Comparison of ENCODE assay signal across 8 cellular contexts in the genomic region with DNA sequence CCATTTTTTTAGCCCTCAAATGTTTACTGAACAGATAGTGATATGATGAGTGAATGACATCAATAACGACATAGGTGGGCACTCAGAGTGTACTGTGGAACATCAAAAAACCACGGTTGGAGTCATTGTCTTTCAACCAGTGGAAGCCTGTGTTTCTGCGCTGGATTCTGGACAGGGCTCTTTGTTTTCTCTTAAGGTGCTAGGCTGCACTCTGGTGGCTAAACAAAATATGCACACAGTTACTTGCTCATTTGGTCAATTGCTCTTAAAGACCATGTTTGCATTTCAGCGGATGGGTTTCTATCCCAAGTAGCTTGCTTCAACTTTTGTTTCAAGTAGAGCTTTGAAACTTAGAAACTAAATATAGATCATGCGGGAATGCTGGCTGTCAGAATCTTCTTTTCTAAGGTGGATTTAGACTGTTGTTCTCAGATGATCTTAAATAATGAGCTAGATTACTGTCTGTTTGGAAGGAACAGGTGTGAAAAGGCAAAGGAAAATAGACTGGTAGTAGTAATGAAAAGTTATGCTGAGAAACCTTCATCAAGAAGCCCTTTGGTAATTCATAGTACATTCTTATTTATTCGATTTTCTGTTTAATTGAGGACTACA. TPM values are rescaled to one million over a fixed set of nuclear protein-coding genes. Genes with fewer than 3 reads are reported as not detected.
DNase-seq lines count a peak whose midpoint lies in the region; ATAC-seq, FAIRE-seq and TF ChIP-seq lines count a peak whose summit lies in the region.

No MANE protein-coding gene starts in this region.

- peak; percentile 79 for FAIRE-seq in endothelial cell of umbilical vein (lab: Jason Lieb, UNC)

- POLR2A ChIA-PET in endothelial cell of umbilical vein (lab: Charles Lee), result no interaction called here

- no peak overlapping the region for H3K4me2 ChIP-seq in endothelial cell of umbilical vein (ENCODE audit: insufficient read depth, low read length)

- no peaks in the 10 kb centered on the region for H3K79me2 ChIP-seq in endothelial cell of umbilical vein (ENCODE audit: control insufficient read depth, insufficient read depth, low read length)

- H3K4me3 ChIP-seq in endothelial cell of umbilical vein (replicated peaks in 1 of 3; ENCODE audit: insufficient read depth in 1 of 3, low read depth in 1 of 3, low read length in 3 of 3) (no peak overlapping the region), mucosa of descending colon (no peak overlapping the region), thyroid gland (replicated peaks in 1 of 3) (no peak overlapping the region)

- H3K4me1 ChIP-seq in endothelial cell of umbilical vein (ENCODE audit: control insufficient read depth, extremely low read depth, insufficient read depth, low read length), result no peaks in the 10 kb centered on the region
- no peaks in the 10 kb centered on the region for H3K4me1 ChIP-seq in mucosa of descending colon (ENCODE audit: low read depth)
- no peaks in the 10 kb centered on the region for H3K4me1 ChIP-seq in thyroid gland

- TF ChIP-seq CTCF in endothelial cell of umbilical vein (IDR thresholded peaks at IDR 0.05; ENCODE audit: extremely low read depth in 1 of 2, insufficient read depth in 1 of 2, low read depth in 1 of 2, low read length in 2 of 2) (peak; percentile 55 to 59), mucosa of descending colon (IDR thresholded peaks at IDR 0.05) (peak; percentile 27), thyroid gland (IDR thresholded peaks at IDR 0.05) (peak in 5 of 6 experiments; percentile 17 to 95 (median 86))

- BruUV-seq in endothelial cell of umbilical vein (replicated peaks; lab: Mats Ljungman, UMichigan), result no TSS peak

- TF ChIP-seq POLR2A in endothelial cell of umbilical vein (IDR thresholded peaks at IDR 0.05; ENCODE audit: low read depth, low read length), result no peak
- TF ChIP-seq POLR2A in thyroid gland (IDR thresholded peaks at IDR 0.05), result no peak

- no peaks in the 10 kb centered on the region for H3K27me3 ChIP-seq in endothelial cell of umbilical vein (ENCODE audit: control insufficient read depth in 2 of 2, insufficient read depth in 2 of 2, low read length in 2 of 2)
- H3K27me3 ChIP-seq in thyroid gland, result no peaks in the 10 kb centered on the region

- H3K27ac ChIP-seq in endothelial cell of umbilical vein (ENCODE audit: insufficient read depth, low read depth, low read length) (no peak overlapping the region), thyroid gland (no peak overlapping the region)

- 22 to 26% methylated on average over 6 of the region's 6 CpGs for WGBS in thyroid gland, 2 donors

- intact Hi-C loops in endothelial cell of umbilical vein (cut with micrococcal nuclease) (loop anchor here (1.0 to 10.0 kb wide), 6 partner anchors 63 to 1053 kb away; partner anchors contain the start of gene EPC2), mucosa of descending colon (cut with DNase I, micrococcal nuclease) (loop anchor here in 1 of 2 donors (5.0 kb wide), 1 partner anchor 1053 kb away; no protein-coding TSS in a partner anchor), thyroid gland (cut with DNase I) (loop anchor here (5.0 kb wide), 1 partner anchor 63 kb away; no protein-coding TSS in a partner anchor)

- H3K9me3 ChIP-seq in endothelial cell of umbilical vein (replicated peaks; ENCODE audit: control insufficient read depth, insufficient read depth, low read length) (no peaks in the 10 kb centered on the region), mucosa of descending colon (no peaks in the 10 kb centered on the region), thyroid gland (no peaks in the 10 kb centered on the region)

- no peaks in the 10 kb centered on the region for H4K20me1 ChIP-seq in endothelial cell of umbilical vein (replicated peaks; ENCODE audit: control insufficient read depth, extremely low read depth, insufficient read depth, low read length)

- DNase-seq in DMS 273 (lab: John Stamatoyannopoulos, UW; ENCODE audit: unreplicated experiment), result peak; percentile 86
- DNase-seq in NCI-H446 treated with DMSO at 0.1 percent for 48 hours (lab: John Stamatoyannopoulos, UW), result peak; percentile 54
- DNase-seq in activated CD4-positive, alpha-beta T cell treated with anti-CD3 and anti-CD28 coated beads for 1 hour, result peak; percentile 14
- DNase-seq in endothelial cell of umbilical vein (ENCODE audit: low read depth, low spot score), result peak; percentile 75
- peak in 1 of 3 donors; percentile 83 for DNase-seq in mucosa of descending colon
- DNase-seq in thyroid gland, result peak; percentile 69 to 70

- no peak overlapping the region for H2AFZ ChIP-seq in endothelial cell of umbilical vein (ENCODE audit: low read depth, low read length)

- dilution Hi-C loops in endothelial cell of umbilical vein (cut with MboI; ENCODE audit: extremely low pct_ligation_motif_present, low sequenced_read_pairs), result no loop called here

- H3K9ac ChIP-seq in endothelial cell of umbilical vein (replicated peaks; ENCODE audit: extremely low read depth, insufficient read depth, low read length), result no peak overlapping the region

- H3K36me3 ChIP-seq in endothelial cell of umbilical vein (ENCODE audit: control insufficient read depth in 2 of 2, extremely low read depth in 1 of 2, insufficient read depth in 2 of 2, low read length in 2 of 2) (no peaks in the 10 kb centered on the region), mucosa of descending colon (ENCODE audit: low read depth) (no peaks in the 10 kb centered on the region), thyroid gland (no peaks in the 10 kb centered on the region)

- H3K9me1 ChIP-seq in endothelial cell of umbilical vein (replicated peaks; ENCODE audit: control insufficient read depth, extremely low read depth, insufficient read depth, low read length), result no peaks in the 10 kb centered on the region

- ATAC-seq in GM19395 (IDR thresholded peaks at IDR 0.05; ENCODE audit: unreplicated experiment), result peak; percentile 95
- ATAC-seq in HG03439 (IDR thresholded peaks at IDR 0.05; ENCODE audit: unreplicated experiment), result peak; percentile 89
- peak; percentile 85 for ATAC-seq in mucosa of descending colon

- CTCF ChIA-PET in endothelial cell of umbilical vein (lab: Charles Lee), result interaction anchor here (0.6 to 3.2 kb wide), 38 partner anchors 10 to 1907 kb away, joined by 3 to 36 read pairs (median 4); partner anchors contain the start of genes MBD5 and ORC4

TF ChIP-seq in endothelial cell of umbilical vein, 7 proteins besides CTCF, POLR2A, EP300 and RAD21:
- TF ChIP-seq EZH2 (IDR thresholded peaks at IDR 0.05; ENCODE audit: borderline replicate concordance, low read depth, low read length, severe bottlenecking), result no peak
- TF ChIP-seq JUN (IDR thresholded peaks at IDR 0.05; ENCODE audit: borderline replicate concordance, insufficient read depth, insufficient read length, low read depth), result no peak
- TF ChIP-seq POLR2AphosphoS5 (IDR thresholded peaks at IDR 0.05; ENCODE audit: insufficient read depth, low read depth, low read length), result no peak
- no peak for TF ChIP-seq FOS (IDR thresholded peaks at IDR 0.05; ENCODE audit: borderline replicate concordance, insufficient read depth, low read length)
- no peak for TF ChIP-seq GATA2 (IDR thresholded peaks at IDR 0.05; ENCODE audit: insufficient read depth, insufficient read length, low read depth, low read length)
- TF ChIP-seq, protein P1, sequence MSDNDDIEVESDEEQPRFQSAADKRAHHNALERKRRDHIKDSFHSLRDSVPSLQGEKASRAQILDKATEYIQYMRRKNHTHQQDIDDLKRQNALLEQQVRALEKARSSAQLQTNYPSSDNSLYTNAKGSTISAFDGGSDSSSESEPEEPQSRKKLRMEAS (IDR thresholded peaks at IDR 0.05; ENCODE audit: insufficient read depth, insufficient read length), result no peak
- no peak for TF ChIP-seq MYC (IDR thresholded peaks at IDR 0.05; ENCODE audit: low read depth, low read length)

RNA-seq across cellular contexts. Expression of gene LYPD6B, which starts 48.5 kb away (rescaled TPM):
- not detected in 2 replicates for total RNA-seq in endothelial cell of umbilical vein
- not detected in 2 replicates for polyA plus RNA-seq in endothelial cell of umbilical vein
- polyA plus RNA-seq in endothelial cell of umbilical vein (2011; cell fraction: cytosol; rRNA removed), result not detected in 2 replicates
- not detected in 2 replicates for polyA plus RNA-seq in endothelial cell of umbilical vein (2011; cell fraction: nucleus; rRNA removed)
- polyA plus RNA-seq in endothelial cell of umbilical vein (2012), result not detected in 2 replicates
- not detected in 2 replicates for polyA minus RNA-seq in endothelial cell of umbilical vein
- not detected for polyA minus RNA-seq in endothelial cell of umbilical vein (2011; cell fraction: cytosol; rRNA and poly(A)+ RNA removed)
- not detected in 2 replicates for polyA minus RNA-seq in endothelial cell of umbilical vein (2011; cell fraction: nucleus; rRNA and poly(A)+ RNA removed)
- total RNA-seq in mucosa of descending colon, result 1 to 10 TPM in 2 of 3 donors, under 1 TPM in 1; 0.28 to 1.7 (median 1.1) TPM
- under 1 TPM in 1 of 4 donors, not detected in 3; 0.40 TPM for total RNA-seq in thyroid gland

Comparison
In these comparisons a context has a peak if more than half of its experiments do, and no peak if none do; other contexts are left out.
1. CTCF ChIP-seq: peak in every context shown above with its lines; median percentile 86 in thyroid gland; 57 in endothelial cell of umbilical vein; 27 in mucosa of descending colon.